19 cellular contexts compared by ENCODE assay signal in the genomic region with DNA sequence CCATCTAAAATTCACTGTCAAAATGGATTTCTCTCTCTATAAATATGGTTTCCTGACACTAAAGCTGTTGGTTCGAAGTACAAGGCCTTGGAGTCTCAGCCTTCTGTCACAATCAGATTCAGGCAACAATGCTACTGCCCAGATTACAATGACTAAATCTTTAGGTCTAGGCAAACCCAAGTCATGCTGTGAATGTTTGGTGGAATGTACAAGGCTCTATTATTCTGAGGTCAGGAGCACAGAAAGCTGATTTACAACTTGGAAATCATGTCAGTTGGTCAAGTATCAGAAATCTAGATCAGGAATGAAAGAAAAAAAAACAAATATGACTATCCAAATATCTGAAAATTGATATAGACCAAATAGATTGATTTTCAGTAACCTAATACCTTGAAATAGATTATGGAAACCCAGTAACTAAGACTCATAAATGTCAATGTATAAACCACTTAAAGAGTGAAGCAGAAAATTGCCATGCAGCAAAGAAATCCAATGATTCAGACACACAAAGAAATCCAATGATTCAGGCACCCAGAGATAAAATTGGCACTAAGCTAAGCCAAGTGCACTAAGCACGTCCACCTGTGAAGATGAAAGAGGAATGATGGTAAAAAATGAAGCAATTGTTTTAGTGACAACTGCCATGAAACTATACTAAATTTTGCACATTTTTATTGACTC.
"Had no signal": no experiment of that assay in that cellular context is flagged by ENCODE, and none has a peak within 500 bp of the region (broad histone marks: within the 10 kb centered on the region; RNA-seq: fewer than 3 reads in every experiment).

No MANE protein-coding gene starts in this region.

- H3K79me2 ChIP-seq: hepatocyte had no signal

- H3K27me3 ChIP-seq: ascending aorta, esophagus squamous epithelium, hepatocyte, suprapubic skin, transverse colon, uterus had no signal

- H3K4me2 ChIP-seq: hepatocyte had no signal

- H2AFZ ChIP-seq: hepatocyte had no signal

- H3K27ac ChIP-seq: ascending aorta, esophagus squamous epithelium, hepatocyte, lower lobe of right lung, skin epidermis, suprapubic skin, transverse colon, uterus had no signal

- H3K36me3 ChIP-seq: ascending aorta, esophagus squamous epithelium, lower lobe of right lung, suprapubic skin, transverse colon, uterus had no signal

- H3K4me1 ChIP-seq: ascending aorta, esophagus squamous epithelium, lower lobe of right lung, suprapubic skin, transverse colon, uterus had no signal

- H3K9me3 ChIP-seq: ascending aorta, esophagus squamous epithelium, lower lobe of right lung, suprapubic skin, transverse colon, uterus had no signal

- DNase-seq: activated CD4-positive, CD25-positive, alpha-beta regulatory T cell treated with anti-CD3 and anti-CD28 coated beads, Interleukin-2, amount 50 U/mL, for 72 hours; activated effector memory CD4-positive, alpha-beta T cell treated with anti-CD3 and anti-CD28 coated beads, Interleukin-2, amount 50 U/mL, for 16 hours; activated naive CD4-positive, alpha-beta T cell treated with anti-CD3 and anti-CD28 coated beads, Interleukin-2, amount 50 U/mL, for 16 hours; activated T-cell treated with anti-CD3 and anti-CD28 coated beads, Interleukin-2, amount 50 U/mL, for 72 hours; effector CD4-positive, alpha-beta T cell; esophagus squamous epithelium; lower lobe of right lung; nucleus accumbens; posterior cingulate gyrus; stimulated activated CD4-positive, alpha-beta T cell treated with anti-CD3 and anti-CD28 coated beads, Interleukin-15, amount 100 ng/mL, for 24 hours; stimulated activated CD4-positive, alpha-beta T cell treated with anti-CD3 and anti-CD28 coated beads, Interleukin-4, amount 100 ng/mL, for 1 hour; stimulated activated naive CD8-positive, alpha-beta T cell treated with anti-CD3 and anti-CD28 coated beads, Interleukin-15, amount 100 ng/mL, for 72 hours; T1000; transverse colon; uterus had no signal

- H3K4me3 ChIP-seq: ascending aorta, esophagus squamous epithelium, hepatocyte, lower lobe of right lung, skin epidermis, suprapubic skin, transverse colon, uterus had no signal
